ENCODE assay signal across 21 cellular contexts in the genomic region with DNA sequence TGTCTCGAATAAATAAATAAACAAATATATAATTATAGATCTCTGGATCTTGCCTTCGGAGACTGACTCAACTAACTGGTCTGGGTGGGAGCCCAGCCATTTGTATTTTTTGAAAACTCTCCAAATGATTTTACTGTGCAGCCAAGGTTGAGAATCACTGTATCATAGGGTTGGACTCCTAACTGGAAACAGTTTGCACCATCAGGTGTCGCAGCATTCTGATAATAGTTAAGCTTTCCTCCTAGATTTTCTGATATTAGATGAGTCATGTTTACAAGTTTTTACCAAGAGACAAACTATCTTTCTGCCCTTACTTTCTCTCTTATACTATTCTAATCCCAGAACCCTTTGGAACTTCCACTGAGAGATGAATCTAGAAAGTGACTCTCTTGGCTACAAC. TPM values are rescaled to one million over a fixed set of nuclear protein-coding genes. Genes with fewer than 3 reads are reported as not detected.
DNase-seq lines count a peak whose midpoint lies in the region; TF ChIP-seq lines count a peak whose summit lies in the region.
"Had no signal": no experiment of that assay in that cellular context is flagged by ENCODE, and none has a peak within 500 bp of the region (broad histone marks: within the 10 kb centered on the region; RNA-seq: fewer than 3 reads in every experiment).

No MANE protein-coding gene starts in this region.

- H3K27me3 Mint-ChIP-seq in osteocyte (ENCODE audit: unreplicated experiment) = peaks cover 33% of the 10 kb centered on the region

- no peak overlapping the region for H3K27ac Mint-ChIP-seq in osteocyte (ENCODE audit: unreplicated experiment)
- H3K27ac Mint-ChIP-seq: CD8-positive, alpha-beta memory T cell; GM23338 had no signal

- peak; percentile 24 for DNase-seq in EH (ENCODE audit: low read depth)
- DNase-seq in MG63 = peak; percentile 64
- DNase-seq in astrocyte of the hippocampus (ENCODE audit: low read depth, low spot score) = peak; percentile 18
- peak; percentile 27 for DNase-seq in osteocyte (ENCODE audit: extremely low spot score, unreplicated experiment)
- DNase-seq in stomach = no peak
- DNase-seq in Kasumi-1 (lab: John Stamatoyannopoulos, UW) = no peak
- DNase-seq in NCI-H2171 (lab: John Stamatoyannopoulos, UW) = no peak
- DNase-seq: ACHN; BE2C; C1 segment of cervical spinal cord; CD4-positive, CD25-positive, alpha-beta regulatory T cell; CD8-positive, alpha-beta memory T cell; COR-L47; DMS 273 treated with DMSO at 0.1 percent for 48 hours; DMS53; DND-41; HCEC 1CT had no signal

- 71 to 83% (median 81%) methylated on average over 3 of the region's 3 CpGs for WGBS in stomach, 5 donors

- no peaks in the 10 kb centered on the region for H3K36me3 Mint-ChIP-seq in osteocyte (ENCODE audit: unreplicated experiment)
- H3K36me3 Mint-ChIP-seq: CD4-positive, CD25-positive, alpha-beta regulatory T cell; CD8-positive, alpha-beta memory T cell had no signal

- no peak overlapping the region for H3K4me3 Mint-ChIP-seq in osteocyte (ENCODE audit: unreplicated experiment)
- H3K4me3 Mint-ChIP-seq: CD4-positive, CD25-positive, alpha-beta regulatory T cell; CD8-positive, alpha-beta memory T cell; GM23338 had no signal

- intact Hi-C loops in stomach (cut with DNase I; ENCODE audit: low total_unique reads) = no loop called here

- H3K4me1 ChIP-seq in stomach = peaks cover 0 to 5% (median 2%) of the 10 kb centered on the region in 4 donors
- H3K4me1 ChIP-seq: BE2C had no signal

- no peak for TF ChIP-seq CTCF in osteocyte (IDR thresholded peaks at IDR 0.05)
- no peak for TF ChIP-seq CTCF in stomach (IDR thresholded peaks at IDR 0.05)

- no peak overlapping the region for H3K27ac ChIP-seq in stomach
- H3K27ac ChIP-seq: HL-60 had no signal

- H3K9me3 Mint-ChIP-seq in osteocyte (ENCODE audit: unreplicated experiment) = no peaks in the 10 kb centered on the region
- H3K9me3 Mint-ChIP-seq: CD8-positive, alpha-beta memory T cell; GM23338 had no signal

- H3K4me1 Mint-ChIP-seq in osteocyte (ENCODE audit: unreplicated experiment) = no peaks in the 10 kb centered on the region
- H3K4me1 Mint-ChIP-seq: CD4-positive, CD25-positive, alpha-beta regulatory T cell had no signal

- no peaks in the 10 kb centered on the region for H3K36me3 ChIP-seq in MG63
- H3K36me3 ChIP-seq in stomach = no peaks in the 10 kb centered on the region
- H3K36me3 ChIP-seq: BE2C had no signal

- TF ChIP-seq EP300 in stomach (IDR thresholded peaks at IDR 0.05) = no peak

- no peak for TF ChIP-seq POLR2A in stomach (IDR thresholded peaks at IDR 0.05)

- H3K27me3 ChIP-seq in MG63 (no peaks in the 10 kb centered on the region), stomach (no peaks in the 10 kb centered on the region)
- H3K27me3 ChIP-seq: BE2C had no signal

- no peak overlapping the region for H3K4me3 ChIP-seq in MG63
- H3K4me3 ChIP-seq in stomach = no peak overlapping the region
- H3K4me3 ChIP-seq: GM23338 had no signal

- H3K9me3 ChIP-seq in MG63 = no peaks in the 10 kb centered on the region
- no peaks in the 10 kb centered on the region for H3K9me3 ChIP-seq in stomach
- H3K9me3 ChIP-seq: BE2C had no signal

RNA-seq across cellular contexts. Expression of a gene that starts 16.8 kb away (rescaled TPM):
- 3.1 and 6.9 TPM in 2 replicates for total RNA-seq in MG63 (2014; rRNA removed; shearing (Covaris generic); ENCODE audit: low replicate concordance)
- not detected in 2 replicates for total RNA-seq in osteocyte
- not detected for total RNA-seq in stomach
- polyA plus RNA-seq in stomach = under 1 TPM in 1 of 3 donors, not detected in 2; 0.55 TPM
- total RNA-seq: A172; CD4-positive, CD25-positive, alpha-beta regulatory T cell; CD8-positive, alpha-beta memory T cell; GM23338; HT1080 had no signal
- polyA plus RNA-seq: CD4-positive, CD25-positive, alpha-beta regulatory T cell; CD8-positive, alpha-beta memory T cell; GM23338 had no signal

RNA-seq across cellular contexts. Expression of a gene that starts 50.1 kb away (rescaled TPM):
- not detected in 2 replicates for total RNA-seq in MG63 (2014; rRNA removed; shearing (Covaris generic); ENCODE audit: low replicate concordance)
- not detected in 2 replicates for total RNA-seq in osteocyte
- total RNA-seq in stomach = not detected
- polyA plus RNA-seq in stomach = 1 to 10 TPM in 1 of 3 donors, not detected in 2; 1.1 TPM
- total RNA-seq: A172; CD4-positive, CD25-positive, alpha-beta regulatory T cell; CD8-positive, alpha-beta memory T cell; GM23338; HT1080 had no signal
- polyA plus RNA-seq: CD4-positive, CD25-positive, alpha-beta regulatory T cell; CD8-positive, alpha-beta memory T cell; GM23338 had no signal

Comparison
In these comparisons a context has a peak if more than half of its experiments do, and no peak if none do; other contexts are left out.
1. DNase-seq: peak in EH (single experiment), MG63 (single experiment), astrocyte of the hippocampus (single experiment) and osteocyte (single experiment); none in stomach (single experiment), Kasumi-1 (0 of 2) and NCI-H2171 (single experiment).